In genomic region chr7:108103566-108104298, GRCh38 we compare ENCODE assay signal across 1 cellular context.
TF ChIP-seq lines count a peak whose summit lies in the region.

No MANE protein-coding gene starts in this region.

TF ChIP-seq in K562, 482 proteins besides CTCF, POLR2A, EP300 and RAD21 (continued from another document and continues in another):
- no peak for TF ChIP-seq HINFP (tag; conservative IDR thresholded peaks at IDR 0.05; ENCODE audit: low read depth)
- no peak for TF ChIP-seq VEZF1 (CRISPR knock-in tag; IDR thresholded peaks at IDR 0.05)
- TF ChIP-seq ZNF57 (CRISPR knock-in tag; IDR thresholded peaks at IDR 0.05) = no peak
- no peak for TF ChIP-seq TAF7 (tag; IDR thresholded peaks at IDR 0.05)
- TF ChIP-seq ELF1 (tag; IDR thresholded peaks at IDR 0.05) = peak; percentile 31; the same call in 1 of the 2 replicates
- no peak for TF ChIP-seq HDGF (IDR thresholded peaks at IDR 0.05)
- TF ChIP-seq FOS (IDR thresholded peaks at IDR 0.05; ENCODE audit: extremely low read depth, insufficient read length) = no peak
- TF ChIP-seq TFAP4 (CRISPR knock-in tag; IDR thresholded peaks at IDR 0.05; ENCODE audit: borderline replicate concordance) = 0 out of 2 replicates have a peak, but pooled peaks have one; percentile 21
- TF ChIP-seq ZBTB43 (CRISPR knock-in tag; IDR thresholded peaks at IDR 0.05) = no peak
- TF ChIP-seq MTA3 (IDR thresholded peaks at IDR 0.05; ENCODE audit: borderline replicate concordance) = 0 out of 2 replicates have a peak, but pooled peaks have one; percentile 2
- no peak for TF ChIP-seq ZNF408 (CRISPR knock-in tag; IDR thresholded peaks at IDR 0.05; ENCODE audit: low read depth)
- no peak for TF ChIP-seq NR1H2 (CRISPR knock-in tag; IDR thresholded peaks at IDR 0.05)
- peak; percentile 53 for TF ChIP-seq NEUROD1 (IDR thresholded peaks at IDR 0.05; ENCODE audit: borderline replicate concordance, low read depth, low read length, partially characterized antibody)
- TF ChIP-seq BHLHE40 (IDR thresholded peaks at IDR 0.05; ENCODE audit: low read length) = peak; percentile 87
- TF ChIP-seq ZEB2 (IDR thresholded peaks at IDR 0.05) = 0 out of 2 replicates have a peak, but pooled peaks have one; percentile 9
- no peak for TF ChIP-seq SMARCA5 (IDR thresholded peaks at IDR 0.05)
- TF ChIP-seq MAFF (IDR thresholded peaks at IDR 0.05; ENCODE audit: low read length) = peak; percentile 88
- TF ChIP-seq TAF9B (IDR thresholded peaks at IDR 0.05; ENCODE audit: partially characterized antibody) = peak; percentile 50
- no peak for TF ChIP-seq YBX1 (IDR thresholded peaks at IDR 0.05)
- peak; percentile 69 for TF ChIP-seq SMAD4 (CRISPR knock-in tag; conservative IDR thresholded peaks at IDR 0.05)
- no peak for TF ChIP-seq ZNF239 (CRISPR knock-in tag; IDR thresholded peaks at IDR 0.05)
- TF ChIP-seq WHSC1 (IDR thresholded peaks at IDR 0.05; ENCODE audit: low read length) = no peak
- no peak for TF ChIP-seq KLF13 (tag; IDR thresholded peaks at IDR 0.05; ENCODE audit: borderline replicate concordance, low read depth)
- no peak for TF ChIP-seq RBM25 (IDR thresholded peaks at IDR 0.05; ENCODE audit: low read depth, low read length, severe bottlenecking)
- TF ChIP-seq ZNF639 (CRISPR knock-in tag; conservative IDR thresholded peaks at IDR 0.05 in 1 of 2, IDR thresholded peaks at IDR 0.05 in 1 of 2) = peak in 1 of 2 experiments; percentile 58; a peak in 2 of 4 replicates
- TF ChIP-seq FOXO4 (CRISPR knock-in tag; IDR thresholded peaks at IDR 0.05) = no peak
- no peak for TF ChIP-seq ZNF282 (CRISPR knock-in tag; IDR thresholded peaks at IDR 0.05)
- TF ChIP-seq ZBTB26 (CRISPR knock-in tag; IDR thresholded peaks at IDR 0.05) = no peak
- TF ChIP-seq ARID3B (CRISPR knock-in tag; IDR thresholded peaks at IDR 0.05; ENCODE audit: borderline replicate concordance) = no peak
- TF ChIP-seq ZNF398 (CRISPR knock-in tag; IDR thresholded peaks at IDR 0.05) = no peak
- TF ChIP-seq STAG1 (CRISPR knock-in tag; IDR thresholded peaks at IDR 0.05; ENCODE audit: borderline replicate concordance) = no peak
- TF ChIP-seq NFATC3 (IDR thresholded peaks at IDR 0.05) = peak; percentile 78; the same call in 1 of the 2 replicates
- TF ChIP-seq CBX3 (IDR thresholded peaks at IDR 0.05; ENCODE audit: borderline replicate concordance in 1 of 2, low read length in 2 of 2) = peak in 1 of 2 experiments; percentile 78; a peak in 2 of 3 replicates
- TF ChIP-seq NR2C1 (IDR thresholded peaks at IDR 0.05) = 0 out of 2 replicates have a peak, but pooled peaks have one; percentile 32
- no peak for TF ChIP-seq NR2C1 (tag; IDR thresholded peaks at IDR 0.05)
- no peak for TF ChIP-seq ZNF707 (CRISPR knock-in tag; conservative IDR thresholded peaks at IDR 0.05)
- no peak for TF ChIP-seq ZNF280B (CRISPR knock-in tag; IDR thresholded peaks at IDR 0.05)
- TF ChIP-seq TAL1 (IDR thresholded peaks at IDR 0.05) = peak; percentile 28; the same call in 1 of the 2 replicates
- no peak for TF ChIP-seq POLR2AphosphoS5 (IDR thresholded peaks at IDR 0.05; ENCODE audit: control insufficient read depth, insufficient read depth, low read depth, low read length)
- TF ChIP-seq PRPF4 (IDR thresholded peaks at IDR 0.05; ENCODE audit: insufficient read depth, low read depth, low read length, poor library complexity, severe bottlenecking) = no peak
- no peak for TF ChIP-seq RBM34 (IDR thresholded peaks at IDR 0.05; ENCODE audit: borderline replicate concordance, insufficient read depth, low read length)
- TF ChIP-seq FOXJ2 (tag; IDR thresholded peaks at IDR 0.05) = no peak; the same call in 1 of the 2 replicates
- no peak for TF ChIP-seq E2F3 (CRISPR knock-in tag; IDR thresholded peaks at IDR 0.05)
- no peak for TF ChIP-seq FIP1L1 (IDR thresholded peaks at IDR 0.05; ENCODE audit: low read depth, low read length, poor library complexity, severe bottlenecking)
- no peak for TF ChIP-seq ZBTB11 (CRISPR knock-in tag; IDR thresholded peaks at IDR 0.05)
- TF ChIP-seq ATF1 (CRISPR knock-in tag; IDR thresholded peaks at IDR 0.05) = no peak
- no peak for TF ChIP-seq ATF1 (tag; IDR thresholded peaks at IDR 0.05)
- TF ChIP-seq ZFP30 (CRISPR knock-in tag; IDR thresholded peaks at IDR 0.05; ENCODE audit: borderline replicate concordance) = no peak
